Comparison of ENCODE assay signal across 2 cellular contexts in genomic region chr2:7987992-7988391, GRCh38.
TF ChIP-seq lines count a peak whose summit lies in the region.

No MANE protein-coding gene starts in this region.

TF ChIP-seq in liver, 16 proteins besides CTCF, POLR2A, EP300 and RAD21 (continued from another document):
- TF ChIP-seq SP1 (IDR thresholded peaks at IDR 0.05) (peak; percentile 21), ATF3 (IDR thresholded peaks at IDR 0.05) (no peak), FOXA1 (IDR thresholded peaks at IDR 0.05) (peak; percentile 22), REST (IDR thresholded peaks at IDR 0.05) (peak; percentile 28), JUND (IDR thresholded peaks at IDR 0.05) (peak in 1 of 2 donors; percentile 48), GABPA (IDR thresholded peaks at IDR 0.05 in 1 of 2, conservative IDR thresholded peaks at IDR 0.05 in 1 of 2) (no peak), HNF4A (conservative IDR thresholded peaks at IDR 0.05) (peak; percentile 68 to 78), NR2F2 (IDR thresholded peaks at IDR 0.05) (no peak), MAX (IDR thresholded peaks at IDR 0.05) (no peak)

TF ChIP-seq in HepG2, 621 proteins besides CTCF, POLR2A, EP300 and RAD21 (continued from another document):
- TF ChIP-seq USF2 (IDR thresholded peaks at IDR 0.05; ENCODE audit: low read depth, low read length) (no peak), USF2 (CRISPR knock-in tag; IDR thresholded peaks at IDR 0.05; ENCODE audit: borderline replicate concordance) (no peak), ZNF350 (CRISPR knock-in tag; IDR thresholded peaks at IDR 0.05; ENCODE audit: borderline replicate concordance, low read depth) (no peak), ZNF788 (CRISPR knock-in tag; IDR thresholded peaks at IDR 0.05; ENCODE audit: borderline replicate concordance) (no peak), EHMT2 (IDR thresholded peaks at IDR 0.05; ENCODE audit: borderline replicate concordance, low read depth, low read length) (no peak)
